8 cellular contexts compared by ENCODE assay signal in genomic region chr6:106512958-106513480, GRCh38.
DNase-seq lines count a peak whose midpoint lies in the region; ATAC-seq and TF ChIP-seq lines count a peak whose summit lies in the region.

No MANE protein-coding gene starts in this region.

- H3K79me2 ChIP-seq in neural progenitor cell (ENCODE audit: low read depth) = no peaks in the 10 kb centered on the region

- peaks cover 6% of the 10 kb centered on the region; the same call in 1 of the 2 replicates for H3K4me1 ChIP-seq in Caco-2
- H3K4me1 ChIP-seq in neural progenitor cell = peaks cover 10% of the 10 kb centered on the region

- H3K27ac Mint-ChIP-seq in Caco-2 (ENCODE audit: unreplicated experiment) (no peak overlapping the region), IgD-negative memory B cell (peak overlapping the region; percentile 88 to 96 (median 95)), neural progenitor cell (no peak overlapping the region)
- H3K27ac Mint-ChIP-seq in dendritic cell treated with granulocyte-macrophage colony-stimulating factor and Interleukin-4, amounts not matched to agents 40 ng/mL and 50 ng/mL, for 4 days = peak overlapping the region; percentile 96

- H3K9me3 Mint-ChIP-seq in Caco-2 (ENCODE audit: unreplicated experiment) = no peaks in the 10 kb centered on the region
- H3K9me3 Mint-ChIP-seq in IgD-negative memory B cell = no peaks in the 10 kb centered on the region
- no peaks in the 10 kb centered on the region for H3K9me3 Mint-ChIP-seq in dendritic cell treated with granulocyte-macrophage colony-stimulating factor and Interleukin-4, amounts not matched to agents 40 ng/mL and 50 ng/mL, for 4 days
- H3K9me3 Mint-ChIP-seq in neural progenitor cell = peaks cover 5% of the 10 kb centered on the region

- H3K27me3 Mint-ChIP-seq in Caco-2 (ENCODE audit: insufficient read depth, unreplicated experiment) (peaks cover 5% of the 10 kb centered on the region), IgD-negative memory B cell (peaks cover 3% of the 10 kb centered on the region), neural progenitor cell (ENCODE audit: insufficient read depth, low read depth) (peaks cover 68% of the 10 kb centered on the region)
- H3K27me3 Mint-ChIP-seq in dendritic cell treated with granulocyte-macrophage colony-stimulating factor and Interleukin-4, amounts not matched to agents 40 ng/mL and 50 ng/mL, for 4 days = no peaks in the 10 kb centered on the region

- DNase-seq in Caco-2 (no peak), neural progenitor cell (ENCODE audit: low spot score) (no peak), ACHN (no peak)
- DNase-seq in stimulated activated CD4-positive, alpha-beta T cell treated with anti-CD3 and anti-CD28 coated beads, Interleukin-2, amount 100 ng/mL, for 24 hours = no peak
- no peak for DNase-seq in effector CD4-positive, alpha-beta T cell

- H4K20me1 ChIP-seq in neural progenitor cell (ENCODE audit: low read depth) = peaks cover 9% of the 10 kb centered on the region

- POLR2A ChIA-PET in Caco-2 (lab: Charles Lee) = no interaction called here

- in situ Hi-C loops in ACHN (cut with HindIII; ENCODE audit: low pct_ligation_motif_present, low pct_unique_long_range_greater_than_20kb, low sequenced_read_pairs) = no loop called here

- ATAC-seq in HG03175 (IDR thresholded peaks at IDR 0.05; ENCODE audit: unreplicated experiment) = no peak

- H3K36me3 ChIP-seq in Caco-2 (ENCODE audit: control insufficient read depth, insufficient read depth, low read length) (no peaks in the 10 kb centered on the region; the same call in 1 of the 2 replicates), neural progenitor cell (no peaks in the 10 kb centered on the region)

- no peak overlapping the region for H3K9ac ChIP-seq in neural progenitor cell

- no peaks in the 10 kb centered on the region for H3K36me3 Mint-ChIP-seq in Caco-2 (ENCODE audit: insufficient read depth, unreplicated experiment)
- peaks cover 2% of the 10 kb centered on the region for H3K36me3 Mint-ChIP-seq in IgD-negative memory B cell
- peaks cover 18% of the 10 kb centered on the region for H3K36me3 Mint-ChIP-seq in dendritic cell treated with granulocyte-macrophage colony-stimulating factor and Interleukin-4, amounts not matched to agents 40 ng/mL and 50 ng/mL, for 4 days (ENCODE audit: low read depth)
- no peaks in the 10 kb centered on the region for H3K36me3 Mint-ChIP-seq in neural progenitor cell

- no peak for TF ChIP-seq CTCF in Caco-2 (IDR thresholded peaks at IDR 0.05; ENCODE audit: insufficient read depth in 1 of 2, low read depth in 1 of 2, low read length in 1 of 2, severe bottlenecking in 1 of 2, unreplicated experiment in 1 of 2)
- no peak for TF ChIP-seq CTCF in neural progenitor cell (IDR thresholded peaks at IDR 0.05)

- H3K4me3 ChIP-seq in Caco-2 (ENCODE audit: low read depth, low read length) (peak overlapping the region; percentile 78), neural progenitor cell (peak overlapping the region; percentile 44)

- H3K4me1 Mint-ChIP-seq in Caco-2 (ENCODE audit: low read depth, unreplicated experiment) (peaks cover 12% of the 10 kb centered on the region), IgD-negative memory B cell (peaks cover 35 to 43% (median 42%) of the 10 kb centered on the region in 3 donors), neural progenitor cell (peaks cover 21% of the 10 kb centered on the region)
- H3K4me1 Mint-ChIP-seq in dendritic cell treated with granulocyte-macrophage colony-stimulating factor and Interleukin-4, amounts not matched to agents 40 ng/mL and 50 ng/mL, for 4 days (ENCODE audit: low read depth) = peaks cover 60% of the 10 kb centered on the region

- intact Hi-C loops in Caco-2 (cut with micrococcal nuclease; ENCODE audit: unreplicated experiment) = loop anchor here (2.0 kb wide), 3 partner anchors 36 to 66 kb away; no protein-coding TSS in a partner anchor
- intact Hi-C loops in dendritic cell treated with granulocyte-macrophage colony-stimulating factor and Interleukin-4, amounts not matched to agents 40 ng/mL and 50 ng/mL, for 4 days (cut with micrococcal nuclease) = loop anchor here (1.0 to 2.0 kb wide), 3 partner anchors 8 to 64 kb away; no protein-coding TSS in a partner anchor

- H3K27ac ChIP-seq in neural progenitor cell = no peak overlapping the region

- H3K4me2 ChIP-seq in neural progenitor cell = peak overlapping the region; percentile 78

- no TSS peak for BruUV-seq in Caco-2 (replicated peaks; lab: Mats Ljungman, UMichigan)

- CTCF ChIA-PET in Caco-2 (lab: Charles Lee) = interaction anchor here (0.6 to 1.6 kb wide), 4 partner anchors 53 to 533 kb away, joined by 3 to 5 read pairs (median 4); no protein-coding TSS in a partner anchor

- H3K9me3 ChIP-seq in Caco-2 (no peaks in the 10 kb centered on the region), neural progenitor cell (ENCODE audit: low read depth) (no peaks in the 10 kb centered on the region)

- H3K27me3 ChIP-seq in Caco-2 (replicated peaks; ENCODE audit: control insufficient read depth, insufficient read depth, low read length) = no peaks in the 10 kb centered on the region; the same call in none of the 2 replicates
- peaks cover 75% of the 10 kb centered on the region for H3K27me3 ChIP-seq in neural progenitor cell

- peaks cover 9% of the 10 kb centered on the region for H3F3A ChIP-seq in neural progenitor cell (ENCODE audit: low read depth)

- peak overlapping the region; percentile 86 for H2AFZ ChIP-seq in neural progenitor cell (replicated peaks)

- peak overlapping the region; percentile 91 for H3K4me3 Mint-ChIP-seq in Caco-2 (ENCODE audit: unreplicated experiment)
- H3K4me3 Mint-ChIP-seq in IgD-negative memory B cell = peak overlapping the region; percentile 95 to 99 (median 97)
- H3K4me3 Mint-ChIP-seq in dendritic cell treated with granulocyte-macrophage colony-stimulating factor and Interleukin-4, amounts not matched to agents 40 ng/mL and 50 ng/mL, for 4 days = peak overlapping the region; percentile 86
- H3K4me3 Mint-ChIP-seq in neural progenitor cell = peak overlapping the region; percentile 48

Comparison
In these comparisons a context has a peak if more than half of its experiments do, and no peak if none do; other contexts are left out.
1. H3K27ac Mint-ChIP-seq: peak in IgD-negative memory B cell (3 of 3) and dendritic cell treated with granulocyte-macrophage colony-stimulating factor and Interleukin-4, amounts not matched to agents 40 ng/mL and 50 ng/mL, for 4 days (single experiment); none in Caco-2 (single experiment) and neural progenitor cell (single experiment).
2. Peak in every context shown above with its lines, with median percentiles within 50 percentile points of each other: H3K4me3 Mint-ChIP-seq.